9 cellular contexts compared by ENCODE assay signal in genomic region chr14:60184597-60185555, GRCh38. TPM values are rescaled to one million over a fixed set of nuclear protein-coding genes. Genes with fewer than 3 reads are reported as not detected.
A peak's percentile ranks its signal among the peaks of the same experiment; 100 is the strongest.
DNase-seq lines count a peak whose midpoint lies in the region; ATAC-seq and TF ChIP-seq lines count a peak whose summit lies in the region.
"Had no signal": no experiment of that assay in that cellular context is flagged by ENCODE, and none has a peak within 500 bp of the region (broad histone marks: within the 10 kb centered on the region; RNA-seq: fewer than 3 reads in every experiment).

No MANE protein-coding gene starts in this region.

- intact Hi-C loops in right cardiac atrium (cut with DNase I) (loop anchor here (2.0 to 10.0 kb wide), 7 partner anchors 118 to 380 kb away; no protein-coding TSS in a partner anchor), cardiac septum (cut with DNase I) (loop anchor here (5.0 kb wide), 2 partner anchors 118 to 218 kb away; no protein-coding TSS in a partner anchor), PC-9 (cut with micrococcal nuclease; ENCODE audit: unreplicated experiment) (loop anchor here (1.0 to 10.0 kb wide), 8 partner anchors 121 to 1158 kb away; partner anchors contain the start of gene C14orf39)

- H4K91ac ChIP-seq in trophoblast cell (ENCODE audit: low read depth, low read length): no peak overlapping the region

- no peak overlapping the region for H2BK5ac ChIP-seq in trophoblast cell (ENCODE audit: low read depth, low read length, poor library complexity)

- H2AFZ ChIP-seq in PC-9: no peak overlapping the region
- H2AFZ ChIP-seq in trophoblast cell (ENCODE audit: insufficient read depth, low read length, poor library complexity): no peak overlapping the region

- no peaks in the 10 kb centered on the region for H3K9me3 ChIP-seq in right cardiac atrium (ENCODE audit: control insufficient read depth, low read length)
- no peaks in the 10 kb centered on the region for H3K9me3 ChIP-seq in PC-9 (ENCODE audit: insufficient read depth, low read depth)
- H3K9me3 ChIP-seq in trophoblast cell (ENCODE audit: insufficient read depth, low read depth, low read length): no peaks in the 10 kb centered on the region
- H3K9me3 ChIP-seq: mucosa of descending colon had no signal

- no peak overlapping the region for H4K8ac ChIP-seq in trophoblast cell (ENCODE audit: low read depth, low read length)

- POLR2A ChIA-PET in PC-9 (lab: Charles Lee; ENCODE audit: unreplicated experiment): interaction anchor here (0.6 to 0.8 kb wide), 2 partner anchors 23 to 64 kb away, joined by 4 to 8 read pairs; partner anchors contain the start of gene PPM1A

- H3K4me3 ChIP-seq in right cardiac atrium (ENCODE audit: low read length): peak overlapping the region; percentile 73
- H3K4me3 ChIP-seq in PC-9: no peak overlapping the region; the same call in 1 of the 2 replicates
- H3K4me3 ChIP-seq in fibroblast of mammary gland (ENCODE audit: control insufficient read depth, low read depth, low read length): no peak overlapping the region
- H3K4me3 ChIP-seq in trophoblast cell (ENCODE audit: low read depth, low read length): no peak overlapping the region
- H3K4me3 ChIP-seq: mucosa of descending colon had no signal

- WGBS in right cardiac atrium: 52% methylated on average over 5 of the region's 5 CpGs
- WGBS in trophoblast cell (ENCODE audit: extremely low coverage, insufficient coverage, insufficient read length): no CpG with 5 or more reads among the region's 5 CpGs

- no peak overlapping the region for H3K9ac ChIP-seq in trophoblast cell (ENCODE audit: low read length)

- H2BK12ac ChIP-seq in trophoblast cell (ENCODE audit: low read length): no peak overlapping the region

- no peak overlapping the region for H2AK5ac ChIP-seq in trophoblast cell (ENCODE audit: low read length)

- no peak overlapping the region for H3K18ac ChIP-seq in trophoblast cell (ENCODE audit: low read length)

- no peak for ATAC-seq in right cardiac atrium

- H3F3A ChIP-seq in PC-9 (ENCODE audit: insufficient read depth, low read depth): no peaks in the 10 kb centered on the region

- H3K27ac ChIP-seq in right cardiac atrium (ENCODE audit: low read length) (no peak overlapping the region), PC-9 (no peak overlapping the region), trophoblast cell (ENCODE audit: low read depth, low read length) (no peak overlapping the region)

- TF ChIP-seq CTCF in PC-9 (conservative IDR thresholded peaks at IDR 0.05): peak; percentile 41; the same call in 1 of the 2 replicates
- no peak for TF ChIP-seq CTCF in fibroblast of mammary gland (conservative IDR thresholded peaks at IDR 0.05; ENCODE audit: control insufficient read depth, insufficient read depth, low read depth, low read length)

- no peaks in the 10 kb centered on the region for H3K79me2 ChIP-seq in PC-9 (ENCODE audit: low read depth)
- no peaks in the 10 kb centered on the region for H3K79me2 ChIP-seq in trophoblast cell (ENCODE audit: control insufficient read depth, insufficient read depth, low read length, poor library complexity)

- H3K9me2 ChIP-seq in PC-9 (ENCODE audit: insufficient read depth): no peaks in the 10 kb centered on the region

- no peak overlapping the region for H2BK120ac ChIP-seq in trophoblast cell (ENCODE audit: insufficient read depth, low read length, poor library complexity)

- H3K14ac ChIP-seq in trophoblast cell (ENCODE audit: low read length): no peak overlapping the region

- no peaks in the 10 kb centered on the region for H3K36me3 ChIP-seq in PC-9 (ENCODE audit: low read depth)
- no peaks in the 10 kb centered on the region for H3K36me3 ChIP-seq in trophoblast cell (ENCODE audit: control insufficient read depth in 1 of 2, insufficient read depth in 2 of 2, low read length in 2 of 2)

- no peak for DNase-seq in right cardiac atrium
- DNase-seq in cardiac septum (ENCODE audit: low spot score): no peak
- no peak for DNase-seq in PC-9
- peak; percentile 23 for DNase-seq in fibroblast of mammary gland (ENCODE audit: low read depth)
- DNase-seq in stimulated activated naive CD4-positive, alpha-beta T cell treated with Interleukin-2 at 50 U/mL for 16 hours (lab: John Stamatoyannopoulos, UW): no peak
- DNase-seq in trophoblast cell: no peak
- no peak for DNase-seq in superior temporal gyrus (ENCODE audit: extremely low spot score)
- no peak for DNase-seq in hippocampal formation (lab: John Stamatoyannopoulos, UW)

- H3K27me3 ChIP-seq in right cardiac atrium (ENCODE audit: control insufficient read depth, insufficient read depth): no peaks in the 10 kb centered on the region
- no peaks in the 10 kb centered on the region for H3K27me3 ChIP-seq in PC-9 (ENCODE audit: insufficient read depth, low read depth)
- H3K27me3 ChIP-seq in trophoblast cell (ENCODE audit: insufficient read depth, low read length): no peaks in the 10 kb centered on the region

- CTCF ChIA-PET in PC-9 (lab: Charles Lee): interaction anchor here (0.6 to 2.2 kb wide), 8 partner anchors 56 to 1684 kb away, joined by 3 to 11 read pairs (median 4); partner anchors contain the start of gene SIX1

- BruUV-seq in PC-9 (replicated peaks; lab: Mats Ljungman, UMichigan): no TSS peak

- no peaks in the 10 kb centered on the region for H3K79me1 ChIP-seq in trophoblast cell (ENCODE audit: low read length)

- no peaks in the 10 kb centered on the region for H3K4me1 ChIP-seq in right cardiac atrium (ENCODE audit: control insufficient read depth, insufficient read depth, low read length)
- peaks cover 10% of the 10 kb centered on the region; the same call in 1 of the 2 replicates for H3K4me1 ChIP-seq in PC-9 (replicated peaks; ENCODE audit: insufficient read depth)
- H3K4me1 ChIP-seq in trophoblast cell (ENCODE audit: control insufficient read depth in 1 of 2, insufficient read depth in 2 of 2, low read length in 2 of 2): no peaks in the 10 kb centered on the region

- H4K12ac ChIP-seq in trophoblast cell (ENCODE audit: low read depth, low read length): no peak overlapping the region

- H3K4ac ChIP-seq in trophoblast cell (ENCODE audit: low read depth, low read length): no peak overlapping the region

- no peaks in the 10 kb centered on the region for H4K20me1 ChIP-seq in PC-9 (ENCODE audit: insufficient read depth)

- no peak overlapping the region for H3K23ac ChIP-seq in trophoblast cell (ENCODE audit: low read length)

- H3K4me2 ChIP-seq in PC-9 (peak overlapping the region; percentile 77), trophoblast cell (ENCODE audit: low read length) (no peak overlapping the region)

RNA-seq across cellular contexts. Expression of gene DHRS7, which starts 19.7 kb away (rescaled TPM):
- 10 to 100 TPM; 40.0 to 48.8 (median 43.5) TPM for total RNA-seq in right cardiac atrium
- polyA plus RNA-seq in right cardiac atrium: 54.2 TPM
- total RNA-seq in cardiac septum: 36.8 TPM
- 55.1 and 81.0 TPM in 2 replicates for total RNA-seq in PC-9 (2021)
- polyA plus RNA-seq in trophoblast cell (2013): 37.3 and 38.0 TPM in 2 replicates
